11 cellular contexts compared by ENCODE assay signal in the genomic region with DNA sequence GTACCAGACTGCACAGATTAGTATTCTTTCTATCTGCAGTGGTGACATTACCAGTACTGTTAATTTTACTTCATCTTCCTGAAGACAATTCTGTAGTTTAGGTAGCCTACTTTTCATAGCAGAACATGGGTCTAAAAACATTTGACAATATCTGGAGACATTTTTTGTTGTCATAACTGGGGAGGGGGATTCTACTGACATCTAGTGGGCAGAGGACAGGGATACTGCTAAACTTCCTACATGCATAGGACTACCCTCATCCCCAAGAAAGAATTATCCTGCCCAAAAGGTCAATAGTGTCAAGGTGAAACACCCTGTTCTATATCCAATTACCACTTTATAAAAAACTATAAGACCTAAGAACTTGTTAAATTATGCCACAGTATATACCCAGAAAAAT. TPM values are rescaled to one million over a fixed set of nuclear protein-coding genes. Genes with fewer than 3 reads are reported as not detected.
DNase-seq lines count a peak whose midpoint lies in the region; TF ChIP-seq lines count a peak whose summit lies in the region.
"Had no signal": no experiment of that assay in that cellular context is flagged by ENCODE, and none has a peak within 500 bp of the region (broad histone marks: within the 10 kb centered on the region; RNA-seq: fewer than 3 reads in every experiment).

No MANE protein-coding gene starts in this region.

- H3K36me3 Mint-ChIP-seq in osteocyte (ENCODE audit: unreplicated experiment) = peaks cover 36% of the 10 kb centered on the region

- peaks cover 0 to 6% of the 10 kb centered on the region in 2 donors for H3K4me1 ChIP-seq in adrenal gland (replicated peaks in 1 of 2)

- no peak for TF ChIP-seq POLR2A in adrenal gland (IDR thresholded peaks at IDR 0.05)

- DNase-seq in DMS79 treated with DMSO at 0.1 percent for 48 hours (lab: John Stamatoyannopoulos, UW) = peak; percentile 3
- no peak for DNase-seq in DMS79 (lab: John Stamatoyannopoulos, UW)
- peak; percentile 66 for DNase-seq in NCI-H1694 (lab: John Stamatoyannopoulos, UW)
- DNase-seq in brain microvascular endothelial cell = no peak
- no peak for DNase-seq in osteocyte (ENCODE audit: extremely low spot score, unreplicated experiment)
- DNase-seq in adrenal gland = no peak
- no peak for DNase-seq in cerebellar cortex (ENCODE audit: low spot score)
- no peak for DNase-seq in substantia nigra (lab: John Stamatoyannopoulos, UW)
- DNase-seq: NCI-H146; stimulated activated CD8-positive, alpha-beta memory T cell treated with anti-CD3 and anti-CD28 coated beads, Interleukin-4, amount 100 ng/mL, for 48 hours had no signal

- no peaks in the 10 kb centered on the region for H3K36me3 ChIP-seq in brain microvascular endothelial cell (replicated peaks)
- H3K36me3 ChIP-seq in adrenal gland (replicated peaks in 1 of 2) = no peaks in the 10 kb centered on the region

- peaks cover 34% of the 10 kb centered on the region for H3K4me1 Mint-ChIP-seq in osteocyte (ENCODE audit: unreplicated experiment)

- in situ Hi-C loops in brain microvascular endothelial cell (cut with HindIII; ENCODE audit: low pct_ligation_motif_present, low sequenced_read_pairs) = loop anchor here (25.0 kb wide), 1 partner anchor 96 kb away; no protein-coding TSS in a partner anchor

- H3K27me3 ChIP-seq in brain microvascular endothelial cell (replicated peaks) = no peaks in the 10 kb centered on the region
- peaks cover 20% of the 10 kb centered on the region for H3K27me3 ChIP-seq in adrenal gland

- peaks cover 16% of the 10 kb centered on the region for H3K9me3 Mint-ChIP-seq in osteocyte (ENCODE audit: unreplicated experiment)

- H3K4me3 Mint-ChIP-seq in osteocyte (ENCODE audit: unreplicated experiment) = no peak overlapping the region
- H3K4me3 Mint-ChIP-seq: activated naive CD8-positive, alpha-beta T cell had no signal

- H3K27me3 Mint-ChIP-seq in osteocyte (ENCODE audit: unreplicated experiment) = no peaks in the 10 kb centered on the region

- H3K27ac Mint-ChIP-seq in osteocyte (ENCODE audit: unreplicated experiment) = no peak overlapping the region
- H3K27ac Mint-ChIP-seq: activated naive CD8-positive, alpha-beta T cell had no signal

- no peak overlapping the region for H3K27ac ChIP-seq in brain microvascular endothelial cell
- no peak overlapping the region for H3K27ac ChIP-seq in adrenal gland
- H3K27ac ChIP-seq in substantia nigra (ENCODE audit: low read depth, low read length, poor library complexity, severe bottlenecking) = no peak overlapping the region

- intact Hi-C loops in adrenal gland (cut with DNase I) = no loop called here

- peaks cover 0 to 16% (median 14%) of the 10 kb centered on the region in 3 donors for H3K9me3 ChIP-seq in adrenal gland (replicated peaks in 1 of 3)

- peak; percentile 62 for TF ChIP-seq CTCF in brain microvascular endothelial cell (IDR thresholded peaks at IDR 0.05; ENCODE audit: low read depth, low read length, missing control alignments)
- peak; percentile 63 for TF ChIP-seq CTCF in osteocyte (IDR thresholded peaks at IDR 0.05)
- TF ChIP-seq CTCF in adrenal gland (IDR thresholded peaks at IDR 0.05) = peak in 2 of 6 experiments; percentile 15 to 29

- no peak overlapping the region for H3K4me3 ChIP-seq in brain microvascular endothelial cell (ENCODE audit: low read depth, low read length)
- no peak overlapping the region for H3K4me3 ChIP-seq in adrenal gland

RNA-seq across cellular contexts. Expression of gene ARHGAP29, which starts 3.4 kb away (rescaled TPM):
- total RNA-seq in osteocyte = 180 and 187 TPM in 2 replicates
- total RNA-seq in adrenal gland = 10 to 100 TPM in 6 of 8 donors, 1 to 10 TPM in 2; 7.7 to 16.7 (median 11.1) TPM
- 1 to 10 TPM; 5.3 to 7.2 (median 6.2) TPM for polyA plus RNA-seq in adrenal gland

Comparison
In these comparisons a context has a peak if more than half of its experiments do, and no peak if none do; other contexts are left out.
1. DNase-seq: peak in DMS79 treated with DMSO at 0.1 percent for 48 hours (single experiment) and NCI-H1694 (single experiment); none in DMS79 (single experiment), brain microvascular endothelial cell (single experiment), osteocyte (single experiment), adrenal gland (0 of 7), cerebellar cortex (single experiment) and substantia nigra (0 of 49).
2. RNA of gene ARHGAP29, which starts 3.4 kb away (total RNA-seq): 180 to 187 TPM in osteocyte; 7.7 to 16.7 TPM in adrenal gland; every median in the first group is over 10 times any median in the second.